ENCODE assay signal across 1 cellular context in the genomic region with DNA sequence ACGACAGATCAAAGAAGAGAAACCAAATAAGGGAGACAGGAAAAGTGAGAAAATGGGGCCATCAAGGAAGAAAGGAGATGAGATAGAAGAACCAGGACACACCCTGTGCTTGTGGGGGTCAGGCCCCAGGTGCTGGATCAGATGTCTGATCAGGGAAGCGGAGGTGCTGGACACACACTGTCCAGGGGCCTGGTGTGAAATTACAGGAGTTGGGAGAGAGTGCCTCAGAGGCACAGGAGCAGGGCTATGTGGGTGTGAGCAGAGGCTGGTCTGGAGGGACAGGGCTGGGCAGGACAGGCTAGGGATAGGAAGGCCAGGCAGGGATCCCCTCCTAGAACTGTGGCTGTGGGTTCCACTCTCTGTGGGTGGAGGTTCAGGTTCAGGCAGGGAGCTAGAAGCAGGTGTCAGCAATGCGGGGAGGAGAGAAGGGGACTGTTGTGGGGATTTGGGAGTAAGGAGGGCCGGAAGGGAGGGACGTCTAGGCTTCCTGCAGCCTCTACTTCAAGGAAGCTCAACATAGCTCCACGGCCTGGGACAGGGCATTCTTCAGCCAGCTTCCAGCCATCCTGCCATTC.
TF ChIP-seq lines count a peak whose summit lies in the region.

No MANE protein-coding gene starts in this region.

TF ChIP-seq in HepG2, 621 proteins besides CTCF, POLR2A, EP300 and RAD21:
- TF ChIP-seq ZFYVE20 (CRISPR knock-in tag; IDR thresholded peaks at IDR 0.05; ENCODE audit: borderline replicate concordance, low read depth): no peak
- no peak for TF ChIP-seq ZNF564 (CRISPR knock-in tag; IDR thresholded peaks at IDR 0.05)
- TF ChIP-seq, protein P1, sequence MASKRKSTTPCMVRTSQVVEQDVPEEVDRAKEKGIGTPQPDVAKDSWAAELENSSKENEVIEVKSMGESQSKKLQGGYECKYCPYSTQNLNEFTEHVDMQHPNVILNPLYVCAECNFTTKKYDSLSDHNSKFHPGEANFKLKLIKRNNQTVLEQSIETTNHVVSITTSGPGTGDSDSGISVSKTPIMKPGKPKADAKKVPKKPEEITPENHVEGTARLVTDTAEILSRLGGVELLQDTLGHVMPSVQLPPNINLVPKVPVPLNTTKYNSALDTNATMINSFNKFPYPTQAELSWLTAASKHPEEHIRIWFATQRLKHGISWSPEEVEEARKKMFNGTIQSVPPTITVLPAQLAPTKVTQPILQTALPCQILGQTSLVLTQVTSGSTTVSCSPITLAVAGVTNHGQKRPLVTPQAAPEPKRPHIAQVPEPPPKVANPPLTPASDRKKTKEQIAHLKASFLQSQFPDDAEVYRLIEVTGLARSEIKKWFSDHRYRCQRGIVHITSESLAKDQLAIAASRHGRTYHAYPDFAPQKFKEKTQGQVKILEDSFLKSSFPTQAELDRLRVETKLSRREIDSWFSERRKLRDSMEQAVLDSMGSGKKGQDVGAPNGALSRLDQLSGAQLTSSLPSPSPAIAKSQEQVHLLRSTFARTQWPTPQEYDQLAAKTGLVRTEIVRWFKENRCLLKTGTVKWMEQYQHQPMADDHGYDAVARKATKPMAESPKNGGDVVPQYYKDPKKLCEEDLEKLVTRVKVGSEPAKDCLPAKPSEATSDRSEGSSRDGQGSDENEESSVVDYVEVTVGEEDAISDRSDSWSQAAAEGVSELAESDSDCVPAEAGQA (IDR thresholded peaks at IDR 0.05; ENCODE audit: low read depth): no peak
- TF ChIP-seq, protein P1 (CRISPR knock-in tag; IDR thresholded peaks at IDR 0.05; ENCODE audit: borderline replicate concordance): no peak
- TF ChIP-seq DR1 (CRISPR knock-in tag; IDR thresholded peaks at IDR 0.05): no peak
- no peak for TF ChIP-seq SAP130 (CRISPR knock-in tag; IDR thresholded peaks at IDR 0.05; ENCODE audit: low read depth)
- TF ChIP-seq ZNF33B (CRISPR knock-in tag; IDR thresholded peaks at IDR 0.05): no peak
- no peak for TF ChIP-seq ZBTB38 (CRISPR knock-in tag; IDR thresholded peaks at IDR 0.05)
- TF ChIP-seq EZH2 (conservative IDR thresholded peaks at IDR 0.05; ENCODE audit: low read depth, low read length): no peak
- no peak for TF ChIP-seq RXRA (CRISPR knock-in tag; IDR thresholded peaks at IDR 0.05)
- no peak for TF ChIP-seq ZNF773 (CRISPR knock-in tag; IDR thresholded peaks at IDR 0.05; ENCODE audit: borderline replicate concordance)
